Comparison of ENCODE assay signal across 2 cellular contexts in the genomic region with DNA sequence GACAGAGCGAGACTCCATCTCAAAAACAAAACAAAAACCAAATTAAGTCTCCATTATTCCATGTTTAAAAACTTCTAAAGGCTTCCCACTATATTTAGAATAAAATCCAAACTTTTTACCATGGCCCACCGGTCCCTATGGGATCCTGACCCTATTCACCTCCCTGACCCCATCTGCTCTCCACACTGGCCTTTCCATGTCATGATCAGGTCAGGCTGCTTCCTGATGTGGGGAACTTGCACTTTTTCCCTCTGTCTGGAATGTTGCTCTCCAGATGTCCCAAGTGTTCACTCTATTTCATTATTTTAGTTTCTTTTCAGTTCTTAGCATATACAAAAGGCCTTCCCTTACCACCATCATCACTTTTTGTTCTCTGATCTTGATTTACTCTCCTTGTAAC.
TF ChIP-seq lines count a peak whose summit lies in the region.

No MANE protein-coding gene starts in this region.

TF ChIP-seq in H1, 55 proteins besides CTCF, POLR2A, EP300 and RAD21:
- TF ChIP-seq SUZ12 (IDR thresholded peaks at IDR 0.05; ENCODE audit: low read length) (no peak), GABPA (IDR thresholded peaks at IDR 0.05; ENCODE audit: borderline replicate concordance, insufficient read depth, low read length) (no peak), POU5F1 (IDR thresholded peaks at IDR 0.05; ENCODE audit: low read depth, low read length) (no peak), CHD1 (IDR thresholded peaks at IDR 0.05; ENCODE audit: low read depth, low read length) (no peak), ZNF274 (IDR thresholded peaks at IDR 0.05; ENCODE audit: borderline replicate concordance, extremely low read depth, low read length) (no peak), HDAC2 (IDR thresholded peaks at IDR 0.05; ENCODE audit: borderline replicate concordance in 1 of 2, low read depth in 2 of 2, low read length in 2 of 2) (no peak), SP4 (IDR thresholded peaks at IDR 0.05; ENCODE audit: low read length) (no peak), TCF12 (IDR thresholded peaks at IDR 0.05; ENCODE audit: low read depth, low read length) (no peak), CTBP2 (IDR thresholded peaks at IDR 0.05; ENCODE audit: borderline replicate concordance, insufficient read depth, insufficient read length, low read length) (no peak), SAP30 (IDR thresholded peaks at IDR 0.05; ENCODE audit: insufficient read depth, insufficient replicate concordance, low read length) (no peak), RXRA (IDR thresholded peaks at IDR 0.05; ENCODE audit: insufficient read depth, low read depth, low read length) (no peak), TBP (IDR thresholded peaks at IDR 0.05; ENCODE audit: low read depth, low read length) (no peak), CBX5 (IDR thresholded peaks at IDR 0.05; ENCODE audit: low read depth, low read length) (no peak), ASH2L (IDR thresholded peaks at IDR 0.05; ENCODE audit: low read length) (no peak), EZH2 (IDR thresholded peaks at IDR 0.05; ENCODE audit: low read depth, low read length, severe bottlenecking) (no peak), SIRT6 (IDR thresholded peaks at IDR 0.05; ENCODE audit: low read length) (no peak)
- TF ChIP-seq, protein P1, sequence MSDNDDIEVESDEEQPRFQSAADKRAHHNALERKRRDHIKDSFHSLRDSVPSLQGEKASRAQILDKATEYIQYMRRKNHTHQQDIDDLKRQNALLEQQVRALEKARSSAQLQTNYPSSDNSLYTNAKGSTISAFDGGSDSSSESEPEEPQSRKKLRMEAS (IDR thresholded peaks at IDR 0.05), result no peak

TF ChIP-seq in HEK293T, 16 proteins besides CTCF, POLR2A, EP300 and RAD21:
- TF ChIP-seq, protein P2, sequence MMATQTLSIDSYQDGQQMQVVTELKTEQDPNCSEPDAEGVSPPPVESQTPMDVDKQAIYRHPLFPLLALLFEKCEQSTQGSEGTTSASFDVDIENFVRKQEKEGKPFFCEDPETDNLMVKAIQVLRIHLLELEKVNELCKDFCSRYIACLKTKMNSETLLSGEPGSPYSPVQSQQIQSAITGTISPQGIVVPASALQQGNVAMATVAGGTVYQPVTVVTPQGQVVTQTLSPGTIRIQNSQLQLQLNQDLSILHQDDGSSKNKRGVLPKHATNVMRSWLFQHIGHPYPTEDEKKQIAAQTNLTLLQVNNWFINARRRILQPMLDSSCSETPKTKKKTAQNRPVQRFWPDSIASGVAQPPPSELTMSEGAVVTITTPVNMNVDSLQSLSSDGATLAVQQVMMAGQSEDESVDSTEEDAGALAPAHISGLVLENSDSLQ (IDR thresholded peaks at IDR 0.05), result no peak
- TF ChIP-seq SUZ12 (IDR thresholded peaks at IDR 0.05) (no peak), ELF4 (IDR thresholded peaks at IDR 0.05) (no peak), L3MBTL2 (conservative IDR thresholded peaks at IDR 0.05) (no peak), CTBP1 (IDR thresholded peaks at IDR 0.05; ENCODE audit: borderline replicate concordance) (no peak), FOXK2 (IDR thresholded peaks at IDR 0.05) (no peak), FOXA1 (IDR thresholded peaks at IDR 0.05) (no peak), ARNT (IDR thresholded peaks at IDR 0.05) (no peak), ZNF384 (IDR thresholded peaks at IDR 0.05) (no peak)
